Comparison of ENCODE assay signal across 16 cellular contexts in genomic region chr9:6096821-6097220, GRCh38.
DNase-seq lines count a peak whose midpoint lies in the region; TF ChIP-seq lines count a peak whose summit lies in the region.
"Had no signal": no experiment of that assay in that cellular context is flagged by ENCODE, and none has a peak within 500 bp of the region (broad histone marks: within the 10 kb centered on the region; RNA-seq: fewer than 3 reads in every experiment).

No MANE protein-coding gene starts in this region.

- TF ChIP-seq EP300 in suprapubic skin (IDR thresholded peaks at IDR 0.05): no peak

- 60% methylated on average over 3 of the region's 3 CpGs for WGBS in suprapubic skin

- H3K4me3 ChIP-seq in ACC112 (ENCODE audit: low read depth, low read length): no peak overlapping the region
- H3K4me3 ChIP-seq in fibroblast of the aortic adventitia (ENCODE audit: low read depth, low read length): no peak overlapping the region
- H3K4me3 ChIP-seq in suprapubic skin: no peak overlapping the region
- H3K4me3 ChIP-seq: coronary artery, esophagus squamous epithelium, vagina had no signal

- H3K79me2 ChIP-seq in ACC112 (ENCODE audit: control insufficient read depth, insufficient read depth, low read length, unreplicated experiment): no peaks in the 10 kb centered on the region

- H3K27ac ChIP-seq in ACC112 (ENCODE audit: low read depth, low read length) (peak overlapping the region; percentile 54; the same call in 1 of the 2 replicates), suprapubic skin (no peak overlapping the region)
- H3K27ac ChIP-seq: coronary artery, esophagus squamous epithelium, vagina had no signal

- no peak overlapping the region for H2AFZ ChIP-seq in ACC112 (ENCODE audit: low read length, unreplicated experiment)

- H3K27me3 ChIP-seq in ACC112 (ENCODE audit: insufficient read depth, low read length): no peaks in the 10 kb centered on the region
- no peaks in the 10 kb centered on the region for H3K27me3 ChIP-seq in suprapubic skin
- H3K27me3 ChIP-seq: esophagus squamous epithelium, vagina had no signal

- TF ChIP-seq POLR2A in suprapubic skin (IDR thresholded peaks at IDR 0.05): no peak

- DNase-seq in GM04503 (ENCODE audit: low read depth): peak; percentile 64
- DNase-seq in T1000 (lab: John Stamatoyannopoulos, UW): peak; percentile 64
- DNase-seq in fibroblast of the aortic adventitia (ENCODE audit: low read depth): peak; percentile 93
- DNase-seq in stimulated activated naive CD4-positive, alpha-beta T cell treated with Interleukin-2 at 50 U/mL for 16 hours (lab: John Stamatoyannopoulos, UW): no peak
- no peak for DNase-seq in suprapubic skin (ENCODE audit: low spot score in 2 of 2)
- no peak for DNase-seq in germinal center (ENCODE audit: low spot score)
- DNase-seq in activated effector memory CD4-positive, alpha-beta T cell treated with anti-CD3 and anti-CD28 coated beads, Interleukin-2, amount 50 U/mL, for 16 hours: no peak
- DNase-seq: C1 segment of cervical spinal cord; esophagus squamous epithelium; GOT3; islet precursor cell; NCI-H2081; NK-92 treated with Interleukin-12 subunit alpha and Interleukin-12 subunit beta, amount 100 ng/mL, for 24 hours had no signal

- H3K4me1 ChIP-seq in ACC112 (ENCODE audit: control insufficient read depth, insufficient read depth, low read length, unreplicated experiment) (peaks cover 11% of the 10 kb centered on the region), suprapubic skin (no peaks in the 10 kb centered on the region)
- H3K4me1 ChIP-seq: esophagus squamous epithelium, vagina had no signal

- H3K36me3 ChIP-seq in ACC112 (ENCODE audit: insufficient read depth, low read length) (no peaks in the 10 kb centered on the region), suprapubic skin (no peaks in the 10 kb centered on the region)
- H3K36me3 ChIP-seq: esophagus squamous epithelium, vagina had no signal

- no peaks in the 10 kb centered on the region for H3K9me3 ChIP-seq in suprapubic skin
- H3K9me3 ChIP-seq: esophagus squamous epithelium, vagina had no signal

- TF ChIP-seq CTCF in fibroblast of the aortic adventitia (IDR thresholded peaks at IDR 0.05; ENCODE audit: insufficient read depth, low read length) (no peak), suprapubic skin (IDR thresholded peaks at IDR 0.05) (no peak)

Comparison
In these comparisons a context has a peak if more than half of its experiments do, and no peak if none do; other contexts are left out.
1. DNase-seq: peak in GM04503 (single experiment), T1000 (single experiment) and fibroblast of the aortic adventitia (single experiment); none in stimulated activated naive CD4-positive, alpha-beta T cell treated with Interleukin-2 at 50 U/mL for 16 hours (single experiment), suprapubic skin (0 of 2), germinal center (single experiment) and activated effector memory CD4-positive, alpha-beta T cell treated with anti-CD3 and anti-CD28 coated beads, Interleukin-2, amount 50 U/mL, for 16 hours (single experiment).